ENCODE assay signal across 11 cellular contexts in genomic region chr3:158768881-158769518, GRCh38. TPM values are rescaled to one million over a fixed set of nuclear protein-coding genes. Genes with fewer than 3 reads are reported as not detected.
DNase-seq lines count a peak whose midpoint lies in the region; ATAC-seq, FAIRE-seq and TF ChIP-seq lines count a peak whose summit lies in the region.
"Had no signal": no experiment of that assay in that cellular context is flagged by ENCODE, and none has a peak within 500 bp of the region (broad histone marks: within the 10 kb centered on the region; RNA-seq: fewer than 3 reads in every experiment).

No MANE protein-coding gene starts in this region.

- no peak for TF ChIP-seq CTCF in lung (IDR thresholded peaks at IDR 0.05; ENCODE audit: control extremely low read depth, extremely low read depth)
- no peak for TF ChIP-seq CTCF in tibial nerve (IDR thresholded peaks at IDR 0.05)

- no peaks in the 10 kb centered on the region for H3K27me3 ChIP-seq in lung (ENCODE audit: control insufficient read depth, insufficient read depth)
- no peaks in the 10 kb centered on the region for H3K27me3 ChIP-seq in tibial nerve

- TF ChIP-seq POLR2A in tibial nerve (IDR thresholded peaks at IDR 0.05), result no peak

- TF ChIP-seq EP300 in tibial nerve (IDR thresholded peaks at IDR 0.05), result peak in 1 of 2 donors; percentile 95

- peak; percentile 88 for FAIRE-seq in endometrium (lab: Jason Lieb, UNC)
- FAIRE-seq: colon, GM12892, TTC549 had no signal

- H3K9me3 ChIP-seq in lung (ENCODE audit: control insufficient read depth in 2 of 2, insufficient read depth in 1 of 2, low read length in 1 of 2), result no peaks in the 10 kb centered on the region
- H3K9me3 ChIP-seq in tibial nerve, result no peaks in the 10 kb centered on the region

- H3K4me1 ChIP-seq in lung (ENCODE audit: control insufficient read depth in 2 of 2, insufficient read depth in 2 of 2, low read length in 2 of 2) (peaks cover 10 to 15% of the 10 kb centered on the region in 2 donors), tibial nerve (peaks cover 5 to 83% (median 23%) of the 10 kb centered on the region in 4 donors)

- ATAC-seq in lung (ENCODE audit: insufficient read depth, low FRiP score) (peak; percentile 54), HG03280 (IDR thresholded peaks at IDR 0.05; ENCODE audit: unreplicated experiment) (no peak)
- no peak for ATAC-seq in stimulated activated naive CD8-positive, alpha-beta T cell treated with anti-CD3 and anti-CD28 coated beads, Interleukin-15, Interleukin-2, amounts not matched to agents 100 U/mL and 50 U/mL, for 24 hours

- peak; percentile 87 for DNase-seq in LHCN-M2 (ENCODE audit: low read depth)
- no peak for DNase-seq in lung (ENCODE audit: low spot score)
- peak in 1 of 2 donors; percentile 68 for DNase-seq in tibial nerve (ENCODE audit: low spot score in 2 of 2)
- no peak for DNase-seq in activated CD4-positive, CD25-positive, alpha-beta regulatory T cell treated with anti-CD3 and anti-CD28 coated beads, Interleukin-2, amount 50 U/mL, for 72 hours
- no peak for DNase-seq in GDM1 (lab: John Stamatoyannopoulos, UW)
- no peak for DNase-seq in stimulated activated naive CD8-positive, alpha-beta T cell treated with anti-CD3 and anti-CD28 coated beads, Interleukin-15, Interleukin-2, amounts not matched to agents 100 U/mL and 50 U/mL, for 24 hours

- H3K36me3 ChIP-seq in lung (ENCODE audit: control insufficient read depth in 2 of 2, insufficient read depth in 2 of 2, low read length in 2 of 2) (no peaks in the 10 kb centered on the region), tibial nerve (no peaks in the 10 kb centered on the region)

- H3K27ac ChIP-seq in lung (ENCODE audit: low read depth in 1 of 2, low read length in 1 of 2), result peak overlapping the region; percentile 50 to 68
- H3K27ac ChIP-seq in tibial nerve, result peak overlapping the region; percentile 32 to 83 (median 68)

- H3K4me3 ChIP-seq in lung (no peak overlapping the region), tibial nerve (peak overlapping the region in 1 of 4 donors; percentile 13)

- WGBS in lung, 2 donors, result 42 to 69% methylated on average over 8 of the region's 8 CpGs
- 18 to 25% methylated on average over 8 of the region's 8 CpGs for WGBS in tibial nerve, 2 donors

RNA-seq across cellular contexts. Expression of gene MFSD1, which starts 32.9 kb away (rescaled TPM):
- total RNA-seq in LHCN-M2 (2014; rRNA removed) (107 and 116 TPM in 2 replicates), lung (10 to 100 TPM; 92.0 to 94.7 TPM), tibial nerve (10 to 100 TPM; 57.1 to 83.7 (median 64.3) TPM)
- polyA plus RNA-seq in LHCN-M2 (2012), result 35.9 TPM
- polyA plus RNA-seq in lung, result 100 to 1,000 TPM in 1 of 2 donors, 10 to 100 TPM in 1; 25.8 to 143 TPM

RNA-seq across cellular contexts. Expression of gene RARRES1, which starts 36.7 kb away (rescaled TPM):
- total RNA-seq in LHCN-M2 (2014; rRNA removed) (0.26 and 0.34 TPM in 2 replicates), lung (100 to 1,000 TPM in 1 of 2 donors, 10 to 100 TPM in 1; 36.3 to 110 TPM), tibial nerve (1,000 to 10,000 TPM in 1 of 4 donors, 10 to 100 TPM in 3; 17.0 to 1,032 (median 80.4) TPM)
- 0.26 TPM for polyA plus RNA-seq in LHCN-M2 (2012)
- 10 to 100 TPM; 49.8 to 53.4 TPM for polyA plus RNA-seq in lung

Comparison
In these comparisons a context has a peak if more than half of its experiments do, and no peak if none do; other contexts are left out.
1. RNA of gene RARRES1, which starts 36.7 kb away (total RNA-seq): 36.3 to 110 TPM in lung and 17.0 to 1,032 TPM in tibial nerve; 0.26 to 0.34 TPM in LHCN-M2; every median in the first group is over 10 times any median in the second.